Comparison of ENCODE assay signal across 23 cellular contexts in genomic region chr16:88074041-88074440, GRCh38.
"Had no signal": no experiment of that assay in that cellular context is flagged by ENCODE, and none has a peak within 500 bp of the region (broad histone marks: within the 10 kb centered on the region; RNA-seq: fewer than 3 reads in every experiment).

No MANE protein-coding gene starts in this region.

- H3K27me3 ChIP-seq: ascending aorta, body of pancreas had no signal

- H3K27ac ChIP-seq: ascending aorta, body of pancreas had no signal

- H3K4me1 Mint-ChIP-seq: activated CD8-positive, alpha-beta memory T cell treated with anti-CD3 and anti-CD28 coated beads, Interleukin-2, amount 10 ng/mL, durations not matched to agents 7 days and 5 days; activated naive CD4-positive, alpha-beta T cell treated with anti-CD3 and anti-CD28 coated beads, Interleukin-2, amount 50 U/mL, for 24 hours had no signal

- H3K4me3 Mint-ChIP-seq: activated CD8-positive, alpha-beta memory T cell treated with anti-CD3 and anti-CD28 coated beads, Interleukin-2, amount 10 ng/mL, durations not matched to agents 7 days and 5 days; activated naive CD4-positive, alpha-beta T cell treated with anti-CD3 and anti-CD28 coated beads, Interleukin-2, amount 50 U/mL, for 24 hours; activated T-cell treated with anti-CD3 and anti-CD28 coated beads, Interleukin-2, amount 50 U/mL, for 24 hours; activated T-helper 1 cell treated with anti-CD3 and anti-CD28 coated beads, Interleukin-12 subunit alpha, Interleukin-12 subunit beta, Interleukin-2, Interleukin-4 antibody, amounts not matched to agents 30 ng/mL and 10 ng/mL and 1 ng/mL, durations not matched to agents 14 hours and 24 hours and 36 hours; T-helper 1 cell treated with Interleukin-12 subunit alpha and Interleukin-12 subunit beta and Interleukin-4 antibody, amounts not matched to agents 30 μg/mL and 1 μg/mL, for 36 hours had no signal

- H3K27me3 Mint-ChIP-seq: activated CD8-positive, alpha-beta memory T cell treated with anti-CD3 and anti-CD28 coated beads, Interleukin-2, amount 10 ng/mL, durations not matched to agents 7 days and 5 days; activated naive CD4-positive, alpha-beta T cell treated with anti-CD3 and anti-CD28 coated beads, Interleukin-2, amount 50 U/mL, for 24 hours; activated T-cell treated with anti-CD3 and anti-CD28 coated beads, Interleukin-2, amount 50 U/mL, for 24 hours had no signal

- H3K9me3 Mint-ChIP-seq: activated naive CD4-positive, alpha-beta T cell treated with anti-CD3 and anti-CD28 coated beads, Interleukin-2, amount 50 U/mL, for 24 hours; activated T-cell treated with anti-CD3 and anti-CD28 coated beads, Interleukin-2, amount 50 U/mL, for 24 hours; activated T-helper 1 cell treated with anti-CD3 and anti-CD28 coated beads, Interleukin-12 subunit alpha, Interleukin-12 subunit beta, Interleukin-2, Interleukin-4 antibody, amounts not matched to agents 30 ng/mL and 10 ng/mL and 1 ng/mL, durations not matched to agents 14 hours and 24 hours and 36 hours; T-helper 1 cell treated with Interleukin-12 subunit alpha and Interleukin-12 subunit beta and Interleukin-4 antibody, amounts not matched to agents 30 μg/mL and 1 μg/mL, for 36 hours had no signal

- ATAC-seq: activated CD4-positive, CD25-positive, alpha-beta regulatory T cell treated with anti-CD3 and anti-CD28 coated beads, Interleukin-2, amount 50 U/mL, for 24 hours; activated CD8-positive, alpha-beta memory T cell treated with anti-CD3 and anti-CD28 coated beads, Interleukin-2, amount 10 ng/mL, durations not matched to agents 7 days and 5 days; body of pancreas; Panc1 had no signal

- DNase-seq: activated CD4-positive, alpha-beta T cell treated with anti-CD3 and anti-CD28 coated beads for 4 hours; activated CD4-positive, alpha-beta T cell treated with anti-CD3 and anti-CD28 coated beads, Interleukin-2, amount 50 U/mL, for 48 hours; activated CD8-positive, alpha-beta memory T cell treated with anti-CD3 and anti-CD28 coated beads, Interleukin-2, amount 10 ng/mL, durations not matched to agents 7 days and 5 days; activated effector memory CD4-positive, alpha-beta T cell treated with Interleukin-2 at 50 U/mL for 16 hours; activated naive CD4-positive, alpha-beta T cell; activated T-cell treated with anti-CD3 and anti-CD28 coated beads, Interleukin-2, amount 50 U/mL, for 24 hours; MM.1S; NCI-H1105; NCI-H1436; NCI-H1694 treated with DMSO at 0.1 percent for 48 hours; NCI-H2029 treated with DMSO at 0.1 percent for 48 hours; NCI-H510A treated with DMSO at 0.1 percent for 48 hours; NCI-H69; NK-92 treated with Interleukin-12 subunit alpha and Interleukin-12 subunit beta, amount 100 ng/mL, for 24 hours; OCI-M1; SHP77 treated with DMSO at 0.1 percent for 48 hours had no signal

- H3K27ac Mint-ChIP-seq: activated CD8-positive, alpha-beta memory T cell treated with anti-CD3 and anti-CD28 coated beads, Interleukin-2, amount 10 ng/mL, durations not matched to agents 7 days and 5 days; activated naive CD4-positive, alpha-beta T cell treated with anti-CD3 and anti-CD28 coated beads, Interleukin-2, amount 50 U/mL, for 24 hours; activated T-cell treated with anti-CD3 and anti-CD28 coated beads, Interleukin-2, amount 50 U/mL, for 24 hours; activated T-helper 1 cell treated with anti-CD3 and anti-CD28 coated beads, Interleukin-12 subunit alpha, Interleukin-12 subunit beta, Interleukin-2, Interleukin-4 antibody, amounts not matched to agents 30 ng/mL and 10 ng/mL and 1 ng/mL, durations not matched to agents 14 hours and 24 hours and 36 hours; T-helper 1 cell treated with Interleukin-12 subunit alpha and Interleukin-12 subunit beta and Interleukin-4 antibody, amounts not matched to agents 30 μg/mL and 1 μg/mL, for 36 hours had no signal

- H3K4me3 ChIP-seq: ascending aorta, body of pancreas had no signal

- H3K9me3 ChIP-seq: ascending aorta, body of pancreas had no signal

- H3K4me1 ChIP-seq: ascending aorta, body of pancreas had no signal
